ENCODE assay signal across 8 cellular contexts in the genomic region with DNA sequence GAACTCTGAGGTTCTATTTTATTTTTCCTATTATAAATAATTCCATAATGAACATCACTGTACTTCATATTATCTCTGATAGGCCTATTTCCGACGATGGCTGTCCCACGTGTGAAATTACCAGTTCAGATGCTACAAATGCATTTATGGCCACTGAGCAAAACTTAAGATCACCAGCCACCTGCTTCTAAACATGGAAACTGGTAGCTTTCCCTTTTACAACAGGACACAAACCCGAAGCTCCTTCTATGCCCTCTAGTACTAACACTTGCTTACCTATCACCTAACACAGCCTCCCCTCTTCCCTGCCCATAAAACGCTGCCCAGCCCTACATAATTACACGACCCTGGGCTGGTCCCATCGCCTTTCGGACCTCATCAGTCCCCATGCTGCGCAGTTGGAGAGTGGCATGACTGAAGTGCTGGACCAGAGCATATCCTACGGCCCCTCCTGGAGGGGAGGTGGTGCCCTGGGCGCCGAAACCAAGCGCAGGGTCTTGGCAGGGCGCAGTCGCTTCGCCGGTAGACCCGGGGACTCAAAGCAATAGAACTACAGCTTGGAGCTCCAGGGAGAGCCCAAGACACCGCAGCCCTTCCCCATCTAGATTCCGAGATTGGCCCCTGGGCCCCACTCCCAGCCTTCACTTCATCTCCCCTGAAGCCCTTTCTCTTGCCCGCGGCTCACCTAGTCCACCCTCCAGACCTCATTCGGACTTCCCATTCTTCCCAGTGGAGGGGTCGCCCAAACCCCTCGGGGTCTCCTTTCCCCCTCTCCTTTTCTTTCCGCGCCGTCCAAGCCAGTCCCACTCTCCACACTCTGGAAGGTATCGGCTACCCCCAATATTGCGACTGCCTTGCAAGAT. TPM values are rescaled to one million over a fixed set of nuclear protein-coding genes. Genes with fewer than 3 reads are reported as not detected.
DNase-seq lines count a peak whose midpoint lies in the region; ATAC-seq, FAIRE-seq and TF ChIP-seq lines count a peak whose summit lies in the region.

No MANE protein-coding gene starts in this region.

- CTCF ChIA-PET in SK-N-SH (lab: Yijun Ruan, JAX), result interaction anchor here (0.6 to 1.0 kb wide), 2 partner anchors 195 to 373 kb away, joined by 3 to 4 read pairs; no protein-coding TSS in a partner anchor

- H2AFZ ChIP-seq in SK-N-SH (ENCODE audit: low read depth), result peak overlapping the region; percentile 95

- no peaks in the 10 kb centered on the region for H3K9me2 ChIP-seq in SK-N-SH

- H3K79me2 ChIP-seq in SK-N-SH (ENCODE audit: insufficient read depth), result peaks cover 55% of the 10 kb centered on the region

- POLR2A ChIA-PET in SK-N-SH (lab: Yijun Ruan, JAX), result no interaction called here

- peak overlapping the region; percentile 74 for H3K9ac ChIP-seq in SK-N-SH

- in situ Hi-C loops in HAP-1 (cut with MboI; ENCODE audit: low sequenced_read_pairs), result no loop called here

- H3F3A ChIP-seq in SK-N-SH (replicated peaks; ENCODE audit: insufficient read depth), result peaks cover 4% of the 10 kb centered on the region

- TF ChIP-seq POLR2A in right lobe of liver (IDR thresholded peaks at IDR 0.05), result no peak
- TF ChIP-seq POLR2A in suprapubic skin (IDR thresholded peaks at IDR 0.05), result no peak

- intact Hi-C loops in right lobe of liver (cut with DNase I), result no loop called here

- H3K27me3 ChIP-seq in HAP-1 (ENCODE audit: low read depth), result no peaks in the 10 kb centered on the region
- no peaks in the 10 kb centered on the region for H3K27me3 ChIP-seq in SK-N-SH (ENCODE audit: insufficient read depth)
- H3K27me3 ChIP-seq in right lobe of liver, result no peaks in the 10 kb centered on the region
- no peaks in the 10 kb centered on the region for H3K27me3 ChIP-seq in suprapubic skin

- no peaks in the 10 kb centered on the region for H3K9me3 ChIP-seq in HAP-1
- no peaks in the 10 kb centered on the region for H3K9me3 ChIP-seq in SK-N-SH
- H3K9me3 ChIP-seq in right lobe of liver, result no peaks in the 10 kb centered on the region
- H3K9me3 ChIP-seq in suprapubic skin, result no peaks in the 10 kb centered on the region

- H4K20me1 ChIP-seq in SK-N-SH (ENCODE audit: insufficient read depth), result peaks cover 29% of the 10 kb centered on the region

- no peak for FAIRE-seq in D721Med (lab: Jason Lieb, UNC)

- DNase-seq in D721Med (ENCODE audit: insufficient read length, low spot score), result peak; percentile 22
- DNase-seq in HAP-1 (ENCODE audit: low spot score in 2 of 2), result peak; percentile 9 to 46
- peak; percentile 57 for DNase-seq in SK-N-SH
- peak; percentile 17 for DNase-seq in cerebellar cortex (ENCODE audit: low spot score)
- DNase-seq in right lobe of liver, result peak; percentile 25 to 62 (median 46)
- DNase-seq in suprapubic skin (ENCODE audit: low spot score in 2 of 2), result no peak
- DNase-seq in NCI-H1048 (lab: John Stamatoyannopoulos, UW), result no peak

- H3K27ac ChIP-seq in SK-N-SH (ENCODE audit: low read depth in 2 of 2, low read length in 1 of 2), result peak overlapping the region; percentile 68 to 80
- H3K27ac ChIP-seq in right lobe of liver, result peak overlapping the region in 2 of 3 donors; percentile 39 to 44
- H3K27ac ChIP-seq in suprapubic skin, result peak overlapping the region; percentile 80

- H3K36me3 ChIP-seq in HAP-1 (replicated peaks) (peaks cover 4% of the 10 kb centered on the region; the same call in 1 of the 2 replicates), SK-N-SH (replicated peaks in 1 of 2; ENCODE audit: control insufficient read depth in 1 of 2, insufficient read depth in 2 of 2, low read length in 1 of 2) (peaks cover 7 to 23% of the 10 kb centered on the region in 2 experiments), right lobe of liver (peaks cover 0 to 10% (median 0%) of the 10 kb centered on the region in 4 donors), suprapubic skin (peaks cover 8% of the 10 kb centered on the region)

- no peak for TF ChIP-seq EP300 in SK-N-SH (IDR thresholded peaks at IDR 0.05; ENCODE audit: borderline replicate concordance in 1 of 2, low read depth in 1 of 2, low read length in 1 of 2)
- no peak for TF ChIP-seq EP300 in suprapubic skin (IDR thresholded peaks at IDR 0.05)

- no peak for TF ChIP-seq RAD21 in SK-N-SH (IDR thresholded peaks at IDR 0.05; ENCODE audit: low read length)

- peak overlapping the region; percentile 96 for H3K4me3 ChIP-seq in HAP-1
- peak overlapping the region; percentile 96 for H3K4me3 ChIP-seq in SK-N-SH (ENCODE audit: low read depth in 2 of 2, low read length in 1 of 2)
- H3K4me3 ChIP-seq in right lobe of liver, result peak overlapping the region; percentile 73 to 98 (median 78)
- H3K4me3 ChIP-seq in suprapubic skin, result peak overlapping the region; percentile 74

- TF ChIP-seq CTCF in D721Med (IDR thresholded peaks at IDR 0.05; ENCODE audit: insufficient read depth, missing control alignments) (no peak), SK-N-SH (IDR thresholded peaks at IDR 0.05) (no peak), right lobe of liver (IDR thresholded peaks at IDR 0.05) (no peak), suprapubic skin (IDR thresholded peaks at IDR 0.05) (no peak)

- peaks cover 8% of the 10 kb centered on the region for H3K4me1 ChIP-seq in HAP-1
- peaks cover 0 to 15% of the 10 kb centered on the region in 2 experiments; a peak in 3 of 4 replicates for H3K4me1 ChIP-seq in SK-N-SH (ENCODE audit: control insufficient read depth in 1 of 2, insufficient read depth in 2 of 2, low read depth in 1 of 2, low read length in 1 of 2)
- H3K4me1 ChIP-seq in right lobe of liver, result peaks cover 0 to 26% (median 3%) of the 10 kb centered on the region in 4 donors
- peaks cover 46% of the 10 kb centered on the region for H3K4me1 ChIP-seq in suprapubic skin

- peak in 3 of 4 donors; percentile 1 to 13 (median 11) for ATAC-seq in right lobe of liver
- no peak for ATAC-seq in GM21619 (IDR thresholded peaks at IDR 0.05; ENCODE audit: unreplicated experiment)

- H3K4me2 ChIP-seq in SK-N-SH, result peak overlapping the region; percentile 96

- 9% methylated on average over 20 of the region's 30 CpGs for WGBS in SK-N-SH (ENCODE audit: low lambda C conversion rate)
- WGBS in right lobe of liver (ENCODE audit: insufficient coverage, low coverage, low lambda C conversion rate, missing lambda C conversion rate), result 7% methylated on average over 27 of the region's 30 CpGs
- 6% methylated on average over 29 of the region's 30 CpGs for WGBS in suprapubic skin

TF ChIP-seq in SK-N-SH, 30 proteins besides CTCF, POLR2A, EP300 and RAD21 (continues in another document):
- TF ChIP-seq GABPA (IDR thresholded peaks at IDR 0.05; ENCODE audit: low read depth), result no peak
- TF ChIP-seq, protein P1, sequence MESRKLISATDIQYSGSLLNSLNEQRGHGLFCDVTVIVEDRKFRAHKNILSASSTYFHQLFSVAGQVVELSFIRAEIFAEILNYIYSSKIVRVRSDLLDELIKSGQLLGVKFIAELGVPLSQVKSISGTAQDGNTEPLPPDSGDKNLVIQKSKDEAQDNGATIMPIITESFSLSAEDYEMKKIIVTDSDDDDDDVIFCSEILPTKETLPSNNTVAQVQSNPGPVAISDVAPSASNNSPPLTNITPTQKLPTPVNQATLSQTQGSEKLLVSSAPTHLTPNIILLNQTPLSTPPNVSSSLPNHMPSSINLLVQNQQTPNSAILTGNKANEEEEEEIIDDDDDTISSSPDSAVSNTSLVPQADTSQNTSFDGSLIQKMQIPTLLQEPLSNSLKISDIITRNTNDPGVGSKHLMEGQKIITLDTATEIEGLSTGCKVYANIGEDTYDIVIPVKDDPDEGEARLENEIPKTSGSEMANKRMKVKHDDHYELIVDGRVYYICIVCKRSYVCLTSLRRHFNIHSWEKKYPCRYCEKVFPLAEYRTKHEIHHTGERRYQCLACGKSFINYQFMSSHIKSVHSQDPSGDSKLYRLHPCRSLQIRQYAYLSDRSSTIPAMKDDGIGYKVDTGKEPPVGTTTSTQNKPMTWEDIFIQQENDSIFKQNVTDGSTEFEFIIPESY (IDR thresholded peaks at IDR 0.05; ENCODE audit: borderline replicate concordance, low read depth), result no peak
- TF ChIP-seq POLR2AphosphoS5 (IDR thresholded peaks at IDR 0.05; ENCODE audit: low read depth, low read length), result no peak
- TF ChIP-seq, protein P2, sequence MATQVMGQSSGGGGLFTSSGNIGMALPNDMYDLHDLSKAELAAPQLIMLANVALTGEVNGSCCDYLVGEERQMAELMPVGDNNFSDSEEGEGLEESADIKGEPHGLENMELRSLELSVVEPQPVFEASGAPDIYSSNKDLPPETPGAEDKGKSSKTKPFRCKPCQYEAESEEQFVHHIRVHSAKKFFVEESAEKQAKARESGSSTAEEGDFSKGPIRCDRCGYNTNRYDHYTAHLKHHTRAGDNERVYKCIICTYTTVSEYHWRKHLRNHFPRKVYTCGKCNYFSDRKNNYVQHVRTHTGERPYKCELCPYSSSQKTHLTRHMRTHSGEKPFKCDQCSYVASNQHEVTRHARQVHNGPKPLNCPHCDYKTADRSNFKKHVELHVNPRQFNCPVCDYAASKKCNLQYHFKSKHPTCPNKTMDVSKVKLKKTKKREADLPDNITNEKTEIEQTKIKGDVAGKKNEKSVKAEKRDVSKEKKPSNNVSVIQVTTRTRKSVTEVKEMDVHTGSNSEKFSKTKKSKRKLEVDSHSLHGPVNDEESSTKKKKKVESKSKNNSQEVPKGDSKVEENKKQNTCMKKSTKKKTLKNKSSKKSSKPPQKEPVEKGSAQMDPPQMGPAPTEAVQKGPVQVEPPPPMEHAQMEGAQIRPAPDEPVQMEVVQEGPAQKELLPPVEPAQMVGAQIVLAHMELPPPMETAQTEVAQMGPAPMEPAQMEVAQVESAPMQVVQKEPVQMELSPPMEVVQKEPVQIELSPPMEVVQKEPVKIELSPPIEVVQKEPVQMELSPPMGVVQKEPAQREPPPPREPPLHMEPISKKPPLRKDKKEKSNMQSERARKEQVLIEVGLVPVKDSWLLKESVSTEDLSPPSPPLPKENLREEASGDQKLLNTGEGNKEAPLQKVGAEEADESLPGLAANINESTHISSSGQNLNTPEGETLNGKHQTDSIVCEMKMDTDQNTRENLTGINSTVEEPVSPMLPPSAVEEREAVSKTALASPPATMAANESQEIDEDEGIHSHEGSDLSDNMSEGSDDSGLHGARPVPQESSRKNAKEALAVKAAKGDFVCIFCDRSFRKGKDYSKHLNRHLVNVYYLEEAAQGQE (IDR thresholded peaks at IDR 0.05; ENCODE audit: low read depth, low read length), result peak; percentile 57
- no peak for TF ChIP-seq TCF12 (IDR thresholded peaks at IDR 0.05)
- TF ChIP-seq SMC3 (IDR thresholded peaks at IDR 0.05; ENCODE audit: low read depth, low read length), result no peak

RNA-seq across cellular contexts. Expression of a gene that starts 1.0 kb away (rescaled TPM):
- 26.6 and 29.1 TPM in 2 replicates for polyA plus RNA-seq in SK-N-SH (2012; rRNA removed)
- 28.6 and 36.0 TPM in 2 replicates for polyA plus RNA-seq in SK-N-SH (2012; cell fraction: cytosol; rRNA removed)
- polyA plus RNA-seq in SK-N-SH (2012; cell fraction: nucleus; rRNA removed), result 22.6 and 31.8 TPM in 2 replicates
- total RNA-seq in right lobe of liver (10 to 100 TPM in 5 of 6 experiments, 1 to 10 TPM in 1; 9.7 to 24.9 (median 20.1) TPM), suprapubic skin (10 to 100 TPM; 16.1 to 66.6 (median 36.2) TPM)

RNA-seq across cellular contexts. Expression of a gene that starts 33.2 kb away (rescaled TPM):
- 1.1 and 2.6 TPM in 2 replicates for polyA plus RNA-seq in SK-N-SH (2012; rRNA removed)
- polyA plus RNA-seq in SK-N-SH (2012; cell fraction: cytosol; rRNA removed), result 2.0 and 4.0 TPM in 2 replicates
- polyA plus RNA-seq in SK-N-SH (2012; cell fraction: nucleus; rRNA removed), result 0.76 and 2.2 TPM in 2 replicates
- total RNA-seq in right lobe of liver (not detected), suprapubic skin (not detected)

Comparison
In these comparisons a context has a peak if more than half of its experiments do, and no peak if none do; other contexts are left out.
1. DNase-seq: peak in D721Med (single experiment), HAP-1 (2 of 2), SK-N-SH (single experiment), cerebellar cortex (single experiment) and right lobe of liver (3 of 3); none in suprapubic skin (0 of 2) and NCI-H1048 (single experiment).
2. Peak in every context shown above with its lines, with median percentiles within 50 percentile points of each other: H3K4me3 ChIP-seq and H3K27ac ChIP-seq.